1 cellular context compared by ENCODE assay signal in the genomic region with DNA sequence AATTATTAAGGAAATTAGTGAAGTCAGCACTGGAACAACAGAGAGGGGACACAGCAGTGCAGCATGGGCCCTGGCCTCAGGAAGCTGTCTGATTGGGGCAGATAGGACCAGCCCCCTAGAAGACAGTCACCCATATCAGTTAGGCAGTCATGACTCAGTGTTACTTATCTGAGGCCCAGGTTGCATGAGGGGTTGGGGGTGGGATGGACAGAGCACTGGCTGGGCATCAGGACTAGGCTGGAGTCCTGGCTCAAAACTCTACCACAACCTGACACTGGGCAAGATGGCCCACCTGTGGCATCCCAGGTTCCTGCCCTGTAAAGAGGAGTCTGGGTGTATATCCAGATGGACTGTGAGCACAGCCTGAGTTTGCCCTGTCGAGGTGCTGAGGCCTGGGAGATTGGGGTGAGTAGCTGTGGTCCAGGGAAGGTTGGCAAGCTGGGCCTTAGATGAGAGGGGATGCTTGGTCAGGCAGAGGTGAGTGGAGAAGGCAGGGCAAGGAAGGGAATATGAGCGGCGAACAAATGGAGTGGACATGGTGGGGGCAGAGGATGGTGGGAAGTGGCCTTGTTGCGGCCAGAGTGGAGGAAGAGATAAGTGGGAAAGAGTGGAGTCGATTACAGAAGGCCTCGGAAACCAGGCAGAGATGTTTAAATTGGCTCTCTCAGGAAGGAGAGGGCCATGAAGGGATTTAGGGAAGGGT.
TF ChIP-seq lines count a peak whose summit lies in the region.

No MANE protein-coding gene starts in this region.

TF ChIP-seq in K562, 482 proteins besides CTCF, POLR2A, EP300 and RAD21 (continued from another document and continues in another):
- TF ChIP-seq CSDE1 (IDR thresholded peaks at IDR 0.05) (no peak), NFRKB (IDR thresholded peaks at IDR 0.05; ENCODE audit: low read depth) (peak; percentile 100), OTX1 (CRISPR knock-in tag; IDR thresholded peaks at IDR 0.05) (peak; percentile 98), ZNF589 (CRISPR knock-in tag; IDR thresholded peaks at IDR 0.05; ENCODE audit: low read depth) (peak; percentile 86; the same call in 1 of the 2 replicates), ZNF41 (CRISPR knock-in tag; conservative IDR thresholded peaks at IDR 0.05) (0 out of 2 replicates have a peak, but pooled peaks have one; percentile 26), GATA2 (CRISPR knock-in tag; IDR thresholded peaks at IDR 0.05) (peak; percentile 88), MAFK (IDR thresholded peaks at IDR 0.05; ENCODE audit: low read length) (peak; percentile 69; the same call in 1 of the 2 replicates), ELF2 (CRISPR knock-in tag; IDR thresholded peaks at IDR 0.05) (peak; percentile 69; the same call in 1 of the 2 replicates), MTA1 (IDR thresholded peaks at IDR 0.05; ENCODE audit: borderline replicate concordance) (peak; percentile 66; the same call in 1 of the 2 replicates), ZNF384 (IDR thresholded peaks at IDR 0.05; ENCODE audit: low read depth, low read length) (0 out of 2 replicates have a peak, but pooled peaks have one; percentile 18), NBN (IDR thresholded peaks at IDR 0.05; ENCODE audit: low read depth) (peak; percentile 88), FOXK2 (conservative IDR thresholded peaks at IDR 0.05 in 1 of 2, IDR thresholded peaks at IDR 0.05 in 1 of 2; ENCODE audit: low read depth in 2 of 2) (peak; percentile 90 to 92), POLR2H (tag; IDR thresholded peaks at IDR 0.05; ENCODE audit: low read depth) (no peak), MCM2 (IDR thresholded peaks at IDR 0.05; ENCODE audit: low read depth) (no peak), MCM3 (IDR thresholded peaks at IDR 0.05) (no peak), TFAM (CRISPR knock-in tag; conservative IDR thresholded peaks at IDR 0.05) (no peak), YY1 (IDR thresholded peaks at IDR 0.05; ENCODE audit: borderline replicate concordance in 1 of 3, control insufficient read depth in 1 of 3, extremely low read depth in 1 of 3, insufficient read depth in 3 of 3, insufficient read length in 1 of 3, insufficient replicate concordance in 2 of 3, low read depth in 1 of 3, low read length in 2 of 3) (peak in 1 of 3 experiments; percentile 47), ZNF12 (CRISPR knock-in tag; IDR thresholded peaks at IDR 0.05) (0 out of 2 replicates have a peak, but pooled peaks have one; percentile 61), ZNF146 (CRISPR knock-in tag; IDR thresholded peaks at IDR 0.05; ENCODE audit: unreplicated experiment) (no peak), TBP (optimal IDR thresholded peaks at IDR 0.05; ENCODE audit: low read depth, low read length) (peak; percentile 79)
- TF ChIP-seq, protein P1, sequence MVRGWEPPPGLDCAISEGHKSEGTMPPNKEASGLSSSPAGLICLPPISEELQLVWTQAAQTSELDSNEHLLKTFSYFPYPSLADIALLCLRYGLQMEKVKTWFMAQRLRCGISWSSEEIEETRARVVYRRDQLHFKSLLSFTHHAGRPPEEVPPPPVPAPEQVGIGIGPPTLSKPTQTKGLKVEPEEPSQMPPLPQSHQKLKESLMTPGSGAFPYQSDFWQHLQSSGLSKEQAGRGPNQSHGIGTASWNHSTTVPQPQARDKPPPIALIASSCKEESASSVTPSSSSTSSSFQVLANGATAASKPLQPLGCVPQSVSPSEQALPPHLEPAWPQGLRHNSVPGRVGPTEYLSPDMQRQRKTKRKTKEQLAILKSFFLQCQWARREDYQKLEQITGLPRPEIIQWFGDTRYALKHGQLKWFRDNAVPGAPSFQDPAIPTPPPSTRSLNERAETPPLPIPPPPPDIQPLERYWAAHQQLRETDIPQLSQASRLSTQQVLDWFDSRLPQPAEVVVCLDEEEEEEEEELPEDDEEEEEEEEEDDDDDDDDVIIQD (CRISPR knock-in tag; IDR thresholded peaks at IDR 0.05), result peak; percentile 92
- TF ChIP-seq, protein P2, sequence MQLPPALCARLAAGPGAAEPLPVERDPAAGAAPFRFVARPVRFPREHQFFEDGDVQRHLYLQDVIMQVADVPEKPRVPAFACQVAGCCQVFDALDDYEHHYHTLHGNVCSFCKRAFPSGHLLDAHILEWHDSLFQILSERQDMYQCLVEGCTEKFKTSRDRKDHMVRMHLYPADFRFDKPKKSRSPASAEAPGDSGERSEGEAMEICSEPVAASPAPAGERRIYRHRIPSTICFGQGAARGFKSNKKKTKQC (CRISPR knock-in tag; IDR thresholded peaks at IDR 0.05), result peak; percentile 50; the same call in 1 of the 2 replicates
- TF ChIP-seq, protein P3, sequence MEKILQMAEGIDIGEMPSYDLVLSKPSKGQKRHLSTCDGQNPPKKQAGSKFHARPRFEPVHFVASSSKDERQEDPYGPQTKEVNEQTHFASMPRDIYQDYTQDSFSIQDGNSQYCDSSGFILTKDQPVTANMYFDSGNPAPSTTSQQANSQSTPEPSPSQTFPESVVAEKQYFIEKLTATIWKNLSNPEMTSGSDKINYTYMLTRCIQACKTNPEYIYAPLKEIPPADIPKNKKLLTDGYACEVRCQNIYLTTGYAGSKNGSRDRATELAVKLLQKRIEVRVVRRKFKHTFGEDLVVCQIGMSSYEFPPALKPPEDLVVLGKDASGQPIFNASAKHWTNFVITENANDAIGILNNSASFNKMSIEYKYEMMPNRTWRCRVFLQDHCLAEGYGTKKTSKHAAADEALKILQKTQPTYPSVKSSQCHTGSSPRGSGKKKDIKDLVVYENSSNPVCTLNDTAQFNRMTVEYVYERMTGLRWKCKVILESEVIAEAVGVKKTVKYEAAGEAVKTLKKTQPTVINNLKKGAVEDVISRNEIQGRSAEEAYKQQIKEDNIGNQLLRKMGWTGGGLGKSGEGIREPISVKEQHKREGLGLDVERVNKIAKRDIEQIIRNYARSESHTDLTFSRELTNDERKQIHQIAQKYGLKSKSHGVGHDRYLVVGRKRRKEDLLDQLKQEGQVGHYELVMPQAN (IDR thresholded peaks at IDR 0.05; ENCODE audit: borderline replicate concordance), result peak; percentile 93
- TF ChIP-seq, protein P4, sequence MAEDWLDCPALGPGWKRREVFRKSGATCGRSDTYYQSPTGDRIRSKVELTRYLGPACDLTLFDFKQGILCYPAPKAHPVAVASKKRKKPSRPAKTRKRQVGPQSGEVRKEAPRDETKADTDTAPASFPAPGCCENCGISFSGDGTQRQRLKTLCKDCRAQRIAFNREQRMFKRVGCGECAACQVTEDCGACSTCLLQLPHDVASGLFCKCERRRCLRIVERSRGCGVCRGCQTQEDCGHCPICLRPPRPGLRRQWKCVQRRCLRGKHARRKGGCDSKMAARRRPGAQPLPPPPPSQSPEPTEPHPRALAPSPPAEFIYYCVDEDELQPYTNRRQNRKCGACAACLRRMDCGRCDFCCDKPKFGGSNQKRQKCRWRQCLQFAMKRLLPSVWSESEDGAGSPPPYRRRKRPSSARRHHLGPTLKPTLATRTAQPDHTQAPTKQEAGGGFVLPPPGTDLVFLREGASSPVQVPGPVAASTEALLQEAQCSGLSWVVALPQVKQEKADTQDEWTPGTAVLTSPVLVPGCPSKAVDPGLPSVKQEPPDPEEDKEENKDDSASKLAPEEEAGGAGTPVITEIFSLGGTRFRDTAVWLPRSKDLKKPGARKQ (CRISPR knock-in tag; IDR thresholded peaks at IDR 0.05), result no peak
- TF ChIP-seq, protein P5, sequence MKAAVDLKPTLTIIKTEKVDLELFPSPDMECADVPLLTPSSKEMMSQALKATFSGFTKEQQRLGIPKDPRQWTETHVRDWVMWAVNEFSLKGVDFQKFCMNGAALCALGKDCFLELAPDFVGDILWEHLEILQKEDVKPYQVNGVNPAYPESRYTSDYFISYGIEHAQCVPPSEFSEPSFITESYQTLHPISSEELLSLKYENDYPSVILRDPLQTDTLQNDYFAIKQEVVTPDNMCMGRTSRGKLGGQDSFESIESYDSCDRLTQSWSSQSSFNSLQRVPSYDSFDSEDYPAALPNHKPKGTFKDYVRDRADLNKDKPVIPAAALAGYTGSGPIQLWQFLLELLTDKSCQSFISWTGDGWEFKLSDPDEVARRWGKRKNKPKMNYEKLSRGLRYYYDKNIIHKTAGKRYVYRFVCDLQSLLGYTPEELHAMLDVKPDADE (conservative IDR thresholded peaks at IDR 0.05; ENCODE audit: control insufficient read depth, low read depth, low read length), result peak; percentile 57; the same call in 1 of the 2 replicates
- TF ChIP-seq, protein P6, sequence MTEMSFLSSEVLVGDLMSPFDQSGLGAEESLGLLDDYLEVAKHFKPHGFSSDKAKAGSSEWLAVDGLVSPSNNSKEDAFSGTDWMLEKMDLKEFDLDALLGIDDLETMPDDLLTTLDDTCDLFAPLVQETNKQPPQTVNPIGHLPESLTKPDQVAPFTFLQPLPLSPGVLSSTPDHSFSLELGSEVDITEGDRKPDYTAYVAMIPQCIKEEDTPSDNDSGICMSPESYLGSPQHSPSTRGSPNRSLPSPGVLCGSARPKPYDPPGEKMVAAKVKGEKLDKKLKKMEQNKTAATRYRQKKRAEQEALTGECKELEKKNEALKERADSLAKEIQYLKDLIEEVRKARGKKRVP (CRISPR knock-in tag; IDR thresholded peaks at IDR 0.05), result peak; percentile 39
- TF ChIP-seq, protein P7, sequence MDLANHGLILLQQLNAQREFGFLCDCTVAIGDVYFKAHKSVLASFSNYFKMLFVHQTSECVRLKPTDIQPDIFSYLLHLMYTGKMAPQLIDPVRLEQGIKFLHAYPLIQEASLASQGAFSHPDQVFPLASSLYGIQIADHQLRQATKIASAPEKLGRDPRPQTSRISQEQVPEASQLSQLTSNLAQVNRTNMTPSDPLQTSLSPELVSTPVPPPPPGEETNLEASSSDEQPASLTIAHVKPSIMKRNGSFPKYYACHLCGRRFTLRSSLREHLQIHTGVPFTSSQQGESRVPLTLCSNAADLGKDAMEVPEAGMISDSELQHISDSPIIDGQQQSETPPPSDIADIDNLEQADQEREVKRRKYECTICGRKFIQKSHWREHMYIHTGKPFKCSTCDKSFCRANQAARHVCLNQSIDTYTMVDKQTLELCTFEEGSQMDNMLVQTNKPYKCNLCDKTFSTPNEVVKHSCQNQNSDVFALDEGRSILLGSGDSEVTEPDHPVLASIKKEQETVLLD (IDR thresholded peaks at IDR 0.05), result peak; percentile 84
- TF ChIP-seq, protein P8, sequence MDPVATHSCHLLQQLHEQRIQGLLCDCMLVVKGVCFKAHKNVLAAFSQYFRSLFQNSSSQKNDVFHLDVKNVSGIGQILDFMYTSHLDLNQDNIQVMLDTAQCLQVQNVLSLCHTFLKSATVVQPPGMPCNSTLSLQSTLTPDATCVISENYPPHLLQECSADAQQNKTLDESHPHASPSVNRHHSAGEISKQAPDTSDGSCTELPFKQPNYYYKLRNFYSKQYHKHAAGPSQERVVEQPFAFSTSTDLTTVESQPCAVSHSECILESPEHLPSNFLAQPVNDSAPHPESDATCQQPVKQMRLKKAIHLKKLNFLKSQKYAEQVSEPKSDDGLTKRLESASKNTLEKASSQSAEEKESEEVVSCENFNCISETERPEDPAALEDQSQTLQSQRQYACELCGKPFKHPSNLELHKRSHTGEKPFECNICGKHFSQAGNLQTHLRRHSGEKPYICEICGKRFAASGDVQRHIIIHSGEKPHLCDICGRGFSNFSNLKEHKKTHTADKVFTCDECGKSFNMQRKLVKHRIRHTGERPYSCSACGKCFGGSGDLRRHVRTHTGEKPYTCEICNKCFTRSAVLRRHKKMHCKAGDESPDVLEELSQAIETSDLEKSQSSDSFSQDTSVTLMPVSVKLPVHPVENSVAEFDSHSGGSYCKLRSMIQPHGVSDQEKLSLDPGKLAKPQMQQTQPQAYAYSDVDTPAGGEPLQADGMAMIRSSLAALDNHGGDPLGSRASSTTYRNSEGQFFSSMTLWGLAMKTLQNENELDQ (CRISPR knock-in tag; IDR thresholded peaks at IDR 0.05; ENCODE audit: borderline replicate concordance), result no peak
- TF ChIP-seq, protein P9, sequence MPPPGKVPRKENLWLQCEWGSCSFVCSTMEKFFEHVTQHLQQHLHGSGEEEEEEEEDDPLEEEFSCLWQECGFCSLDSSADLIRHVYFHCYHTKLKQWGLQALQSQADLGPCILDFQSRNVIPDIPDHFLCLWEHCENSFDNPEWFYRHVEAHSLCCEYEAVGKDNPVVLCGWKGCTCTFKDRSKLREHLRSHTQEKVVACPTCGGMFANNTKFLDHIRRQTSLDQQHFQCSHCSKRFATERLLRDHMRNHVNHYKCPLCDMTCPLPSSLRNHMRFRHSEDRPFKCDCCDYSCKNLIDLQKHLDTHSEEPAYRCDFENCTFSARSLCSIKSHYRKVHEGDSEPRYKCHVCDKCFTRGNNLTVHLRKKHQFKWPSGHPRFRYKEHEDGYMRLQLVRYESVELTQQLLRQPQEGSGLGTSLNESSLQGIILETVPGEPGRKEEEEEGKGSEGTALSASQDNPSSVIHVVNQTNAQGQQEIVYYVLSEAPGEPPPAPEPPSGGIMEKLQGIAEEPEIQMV (tag; conservative IDR thresholded peaks at IDR 0.05; ENCODE audit: low read depth), result peak; percentile 53; the same call in 1 of the 2 replicates
- TF ChIP-seq, protein P10, sequence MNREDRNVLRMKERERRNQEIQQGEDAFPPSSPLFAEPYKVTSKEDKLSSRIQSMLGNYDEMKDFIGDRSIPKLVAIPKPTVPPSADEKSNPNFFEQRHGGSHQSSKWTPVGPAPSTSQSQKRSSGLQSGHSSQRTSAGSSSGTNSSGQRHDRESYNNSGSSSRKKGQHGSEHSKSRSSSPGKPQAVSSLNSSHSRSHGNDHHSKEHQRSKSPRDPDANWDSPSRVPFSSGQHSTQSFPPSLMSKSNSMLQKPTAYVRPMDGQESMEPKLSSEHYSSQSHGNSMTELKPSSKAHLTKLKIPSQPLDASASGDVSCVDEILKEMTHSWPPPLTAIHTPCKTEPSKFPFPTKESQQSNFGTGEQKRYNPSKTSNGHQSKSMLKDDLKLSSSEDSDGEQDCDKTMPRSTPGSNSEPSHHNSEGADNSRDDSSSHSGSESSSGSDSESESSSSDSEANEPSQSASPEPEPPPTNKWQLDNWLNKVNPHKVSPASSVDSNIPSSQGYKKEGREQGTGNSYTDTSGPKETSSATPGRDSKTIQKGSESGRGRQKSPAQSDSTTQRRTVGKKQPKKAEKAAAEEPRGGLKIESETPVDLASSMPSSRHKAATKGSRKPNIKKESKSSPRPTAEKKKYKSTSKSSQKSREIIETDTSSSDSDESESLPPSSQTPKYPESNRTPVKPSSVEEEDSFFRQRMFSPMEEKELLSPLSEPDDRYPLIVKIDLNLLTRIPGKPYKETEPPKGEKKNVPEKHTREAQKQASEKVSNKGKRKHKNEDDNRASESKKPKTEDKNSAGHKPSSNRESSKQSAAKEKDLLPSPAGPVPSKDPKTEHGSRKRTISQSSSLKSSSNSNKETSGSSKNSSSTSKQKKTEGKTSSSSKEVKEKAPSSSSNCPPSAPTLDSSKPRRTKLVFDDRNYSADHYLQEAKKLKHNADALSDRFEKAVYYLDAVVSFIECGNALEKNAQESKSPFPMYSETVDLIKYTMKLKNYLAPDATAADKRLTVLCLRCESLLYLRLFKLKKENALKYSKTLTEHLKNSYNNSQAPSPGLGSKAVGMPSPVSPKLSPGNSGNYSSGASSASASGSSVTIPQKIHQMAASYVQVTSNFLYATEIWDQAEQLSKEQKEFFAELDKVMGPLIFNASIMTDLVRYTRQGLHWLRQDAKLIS (CRISPR knock-in tag; IDR thresholded peaks at IDR 0.05), result peak; percentile 68; the same call in 1 of the 2 replicates
